28 cellular contexts compared by ENCODE assay signal in genomic region chr6:135750081-135750480, GRCh38.
"Had no signal": no experiment of that assay in that cellular context is flagged by ENCODE, and none has a peak within 500 bp of the region (broad histone marks: within the 10 kb centered on the region; RNA-seq: fewer than 3 reads in every experiment).

No MANE protein-coding gene starts in this region.

- H2AFZ ChIP-seq: neural progenitor cell had no signal

- H3K36me3 Mint-ChIP-seq: mesothelial cell of epicardium; neural progenitor cell; stimulated activated memory B cell treated with anti-CD40 and anti-IgM and Interleukin-4, amounts not matched to agents 10 μg/mL and 1 μg/mL and 100 μg/mL, for 72 hours; type B pancreatic cell had no signal

- H3K4me3 ChIP-seq: heart right ventricle, left lung, mucosa of descending colon, neural progenitor cell, ovary, right lobe of liver, smooth muscle cell, testis, tibial artery had no signal

- H3K9me3 Mint-ChIP-seq: dendritic cell treated with granulocyte-macrophage colony-stimulating factor and Interleukin-4, amounts not matched to agents 40 ng/mL and 50 ng/mL, for 4 days; effector memory CD8-positive, alpha-beta T cell; nephron; neural progenitor cell; stimulated activated memory B cell treated with anti-CD40 and anti-IgM and Interleukin-4, amounts not matched to agents 10 μg/mL and 1 μg/mL and 100 μg/mL, for 72 hours; type B pancreatic cell had no signal

- H3K36me3 ChIP-seq: heart right ventricle, left lung, neural progenitor cell, ovary, right lobe of liver, tibial artery had no signal

- H3K9ac ChIP-seq: neural progenitor cell had no signal

- H3K4me1 ChIP-seq: heart right ventricle, left lung, neural progenitor cell, right lobe of liver, testis, tibial artery had no signal

- H3K27me3 ChIP-seq: heart right ventricle, left lung, neural progenitor cell, ovary, right lobe of liver, testis, tibial artery had no signal

- H3K4me3 Mint-ChIP-seq: dendritic cell treated with granulocyte-macrophage colony-stimulating factor and Interleukin-4, amounts not matched to agents 40 ng/mL and 50 ng/mL, for 4 days; effector memory CD8-positive, alpha-beta T cell; mesothelial cell of epicardium; naive thymus-derived CD4-positive, alpha-beta T cell; nephron; neural progenitor cell; stimulated activated memory B cell treated with anti-CD40 and anti-IgM and Interleukin-4, amounts not matched to agents 10 μg/mL and 1 μg/mL and 100 μg/mL, for 72 hours; type B pancreatic cell had no signal

- H3K4me2 ChIP-seq: neural progenitor cell, smooth muscle cell had no signal

- H3K9me3 ChIP-seq: heart right ventricle, left lung, mucosa of descending colon, ovary, right lobe of liver, testis, tibial artery had no signal

- H3K4me1 Mint-ChIP-seq: naive thymus-derived CD4-positive, alpha-beta T cell; nephron; neural progenitor cell; stimulated activated memory B cell treated with anti-CD40 and anti-IgM and Interleukin-4, amounts not matched to agents 10 μg/mL and 1 μg/mL and 100 μg/mL, for 72 hours had no signal

- H3K27me3 Mint-ChIP-seq: dendritic cell treated with granulocyte-macrophage colony-stimulating factor and Interleukin-4, amounts not matched to agents 40 ng/mL and 50 ng/mL, for 4 days; type B pancreatic cell had no signal

- DNase-seq: effector memory CD8-positive, alpha-beta T cell; foreskin melanocyte; glutamatergic neuron; heart right ventricle; hippocampal formation; left cardiac atrium; left lung; mesenchymal stem cell; mucosa of descending colon; naive thymus-derived CD4-positive, alpha-beta T cell; nucleus accumbens; ovary; posterior cingulate gyrus; right lobe of liver; stimulated activated CD4-positive, alpha-beta T cell treated with anti-CD3 and anti-CD28 coated beads, Interleukin-12 subunit alpha, Interleukin-12 subunit beta, amount 100 ng/mL, for 4 hours; stimulated activated CD4-positive, alpha-beta T cell treated with anti-CD3 and anti-CD28 coated beads, Interleukin-1b, Interleukin-23, amount 100 ng/mL, for 48 hours; stimulated activated CD4-positive, alpha-beta T cell treated with anti-CD3 and anti-CD28 coated beads, Interleukin-4, amount 100 ng/mL, for 24 hours; stimulated activated naive CD8-positive, alpha-beta T cell treated with anti-CD3 and anti-CD28 coated beads, Interleukin-15, Interleukin-2, amounts not matched to agents 100 U/mL and 50 U/mL, for 24 hours; substantia nigra; testis; tibial artery had no signal

- H3K27ac Mint-ChIP-seq: dendritic cell treated with granulocyte-macrophage colony-stimulating factor and Interleukin-4, amounts not matched to agents 40 ng/mL and 50 ng/mL, for 4 days; effector memory CD8-positive, alpha-beta T cell; mesothelial cell of epicardium; naive thymus-derived CD4-positive, alpha-beta T cell; nephron; neural progenitor cell; stimulated activated memory B cell treated with anti-CD40 and anti-IgM and Interleukin-4, amounts not matched to agents 10 μg/mL and 1 μg/mL and 100 μg/mL, for 72 hours; type B pancreatic cell had no signal

- H3K27ac ChIP-seq: heart right ventricle, left lung, neural progenitor cell, ovary, right lobe of liver, testis, tibial artery had no signal
